Comparison of ENCODE assay signal across 24 cellular contexts in genomic region chr2:240305369-240305962, GRCh38.
"Had no signal": no experiment of that assay in that cellular context is flagged by ENCODE, and none has a peak within 500 bp of the region (broad histone marks: within the 10 kb centered on the region; RNA-seq: fewer than 3 reads in every experiment).

No MANE protein-coding gene starts in this region.

- H3K9me3 Mint-ChIP-seq: activated naive CD8-positive, alpha-beta T cell treated with anti-CD3 and anti-CD28 coated beads for 36 hours; activated T-cell treated with anti-CD3 and anti-CD28 coated beads, Interleukin-2, amount 50 U/mL, for 24 hours; activated T-helper 17 cell treated with anti-CD3 and anti-CD28 coated beads, Interleukin-2, amount 50 U/mL, for 72 hours; immature natural killer cell; memory B cell; T-cell; type B pancreatic cell had no signal

- H3K79me2 ChIP-seq: hepatocyte had no signal

- H3K4me3 ChIP-seq: breast epithelium, colonic mucosa, esophagus muscularis mucosa, hepatocyte, prostate gland, right atrium auricular region, thoracic aorta had no signal

- H3K27ac Mint-ChIP-seq: activated CD8-positive, alpha-beta T cell treated with anti-CD3 and anti-CD28 coated beads, Interleukin-2, amount 10 ng/mL, durations not matched to agents 7 days and 5 days; activated naive CD8-positive, alpha-beta T cell treated with anti-CD3 and anti-CD28 coated beads for 36 hours; activated T-cell treated with anti-CD3 and anti-CD28 coated beads, Interleukin-2, amount 50 U/mL, for 24 hours; activated T-helper 17 cell treated with anti-CD3 and anti-CD28 coated beads, Interleukin-2, amount 50 U/mL, for 72 hours; immature natural killer cell; memory B cell; T-cell; type B pancreatic cell had no signal

- H2AFZ ChIP-seq: hepatocyte had no signal

- H3K4me1 ChIP-seq: breast epithelium, colonic mucosa, esophagus muscularis mucosa, prostate gland, right atrium auricular region had no signal

- H3K27ac ChIP-seq: breast epithelium, colonic mucosa, esophagus muscularis mucosa, hepatocyte, prostate gland, right atrium auricular region, thoracic aorta, WERI-Rb-1 had no signal

- H3K36me3 Mint-ChIP-seq: activated naive CD8-positive, alpha-beta T cell treated with anti-CD3 and anti-CD28 coated beads for 36 hours; immature natural killer cell; memory B cell; T-cell; type B pancreatic cell had no signal

- ATAC-seq: activated CD8-positive, alpha-beta T cell treated with anti-CD3 and anti-CD28 coated beads, Interleukin-2, amount 10 ng/mL, durations not matched to agents 7 days and 5 days; activated T-helper 17 cell treated with anti-CD3 and anti-CD28 coated beads, Interleukin-2, amount 50 U/mL, for 72 hours; T-cell had no signal

- DNase-seq: activated CD4-positive, alpha-beta T cell treated with anti-CD3 and anti-CD28 coated beads, Interleukin-2, amount 50 U/mL, for 1 hour; activated CD4-positive, CD25-positive, alpha-beta regulatory T cell treated with anti-CD3 and anti-CD28 coated beads, Interleukin-2, amount 50 U/mL, for 72 hours; activated CD8-positive, alpha-beta T cell treated with anti-CD3 and anti-CD28 coated beads, Interleukin-2, amount 10 ng/mL, durations not matched to agents 7 days and 5 days; activated naive CD4-positive, alpha-beta T cell treated with Interleukin-2 at 50 U/mL for 16 hours; activated naive CD8-positive, alpha-beta T cell treated with anti-CD3 and anti-CD28 coated beads for 36 hours; activated T-cell treated with anti-CD3 and anti-CD28 coated beads, Interleukin-2, amount 50 U/mL, for 24 hours; amniotic stem cell; colonic mucosa; glutamatergic neuron; immature natural killer cell; kidney glomerular epithelial cell; stimulated activated CD4-positive, alpha-beta T cell treated with anti-CD3 and anti-CD28 coated beads, Interleukin-4, amount 100 ng/mL, for 24 hours; stimulated activated naive CD4-positive, alpha-beta T cell treated with Interleukin-2 at 50 U/mL for 16 hours; WERI-Rb-1 had no signal

- H3K4me1 Mint-ChIP-seq: activated naive CD8-positive, alpha-beta T cell treated with anti-CD3 and anti-CD28 coated beads for 36 hours; activated T-helper 17 cell treated with anti-CD3 and anti-CD28 coated beads, Interleukin-2, amount 50 U/mL, for 72 hours; immature natural killer cell; memory B cell; T-cell had no signal

- H3K4me3 Mint-ChIP-seq: activated CD8-positive, alpha-beta T cell treated with anti-CD3 and anti-CD28 coated beads, Interleukin-2, amount 10 ng/mL, durations not matched to agents 7 days and 5 days; activated naive CD8-positive, alpha-beta T cell treated with anti-CD3 and anti-CD28 coated beads for 36 hours; activated T-cell treated with anti-CD3 and anti-CD28 coated beads, Interleukin-2, amount 50 U/mL, for 24 hours; activated T-helper 17 cell treated with anti-CD3 and anti-CD28 coated beads, Interleukin-2, amount 50 U/mL, for 72 hours; immature natural killer cell; memory B cell; T-cell; type B pancreatic cell had no signal

- H3K27me3 ChIP-seq: breast epithelium, colonic mucosa, hepatocyte, right atrium auricular region had no signal

- H3K4me2 ChIP-seq: hepatocyte had no signal

- H3K9me3 ChIP-seq: breast epithelium, colonic mucosa, esophagus muscularis mucosa, prostate gland, right atrium auricular region, thoracic aorta had no signal
